In genomic region chr9:111037744-111038335, GRCh38 we compare ENCODE assay signal across 9 cellular contexts. TPM values are rescaled to one million over a fixed set of nuclear protein-coding genes. Genes with fewer than 3 reads are reported as not detected.
DNase-seq lines count a peak whose midpoint lies in the region; ATAC-seq and TF ChIP-seq lines count a peak whose summit lies in the region.
"Had no signal": no experiment of that assay in that cellular context is flagged by ENCODE, and none has a peak within 500 bp of the region (broad histone marks: within the 10 kb centered on the region; RNA-seq: fewer than 3 reads in every experiment).

No MANE protein-coding gene starts in this region.

- H3K4me3 ChIP-seq in GM12875 (ENCODE audit: low read depth, low read length), result peak overlapping the region; percentile 85
- H3K4me3 ChIP-seq in WI38 (ENCODE audit: low read depth, low read length), result peak overlapping the region; percentile 95
- H3K4me3 ChIP-seq in right cardiac atrium (ENCODE audit: low read length), result peak overlapping the region; percentile 68
- H3K4me3 ChIP-seq in retinal pigment epithelial cell (ENCODE audit: low read length), result peak overlapping the region; percentile 59

- TF ChIP-seq CTCF in GM12875 (IDR thresholded peaks at IDR 0.05; ENCODE audit: borderline replicate concordance, insufficient read depth, low read depth, low read length), result peak; percentile 64
- TF ChIP-seq CTCF in WI38 (IDR thresholded peaks at IDR 0.05; ENCODE audit: low read depth, low read length), result no peak
- no peak for TF ChIP-seq CTCF in retinal pigment epithelial cell (conservative IDR thresholded peaks at IDR 0.05; ENCODE audit: low read depth, low read length)

- no peaks in the 10 kb centered on the region for H3K9me3 ChIP-seq in right cardiac atrium (ENCODE audit: control insufficient read depth, low read length)

- peak overlapping the region; percentile 68 for H3K27ac ChIP-seq in right cardiac atrium (ENCODE audit: low read length)

- H3K4me1 ChIP-seq in right cardiac atrium (ENCODE audit: control insufficient read depth, insufficient read depth, low read length), result no peaks in the 10 kb centered on the region

- no peaks in the 10 kb centered on the region for H3K27me3 ChIP-seq in right cardiac atrium (ENCODE audit: control insufficient read depth, insufficient read depth)

- under 1% methylated on average over 82 of the region's 82 CpGs for WGBS in right cardiac atrium

- intact Hi-C loops in right cardiac atrium (cut with DNase I), result no loop called here

- peak; percentile 30 to 71 (median 69) for DNase-seq in right cardiac atrium
- no peak for DNase-seq in retinal pigment epithelial cell (ENCODE audit: low read depth)
- no peak for DNase-seq in activated CD4-positive, alpha-beta T cell treated with anti-CD3 and anti-CD28 coated beads, Interleukin-2, amount 50 U/mL, for 48 hours
- no peak for DNase-seq in HT-29 (ENCODE audit: low spot score)

- ATAC-seq in HG03135 (IDR thresholded peaks at IDR 0.05; ENCODE audit: unreplicated experiment) (peak; percentile 56), right cardiac atrium (peak; percentile 22), HG03571 (IDR thresholded peaks at IDR 0.05; ENCODE audit: unreplicated experiment) (no peak)

RNA-seq across cellular contexts. Expression of gene LPAR1, which starts 0.4 kb away (rescaled TPM):
- 10 to 100 TPM; 19.5 to 42.8 (median 35.0) TPM for total RNA-seq in right cardiac atrium
- 14.2 TPM for polyA plus RNA-seq in right cardiac atrium
- not detected in 2 replicates for total RNA-seq in HT-29 (2014; rRNA removed; shearing (Covaris generic))
- total RNA-seq: T-helper 2 cell treated with Interferon-gamma antibody and Interleukin-4, amounts not matched to agents 100 ng/mL and 5 ng/mL, for 36 hours had no signal

Comparison
In these comparisons a context has a peak if more than half of its experiments do, and no peak if none do; other contexts are left out.
1. DNase-seq: peak in right cardiac atrium (3 of 3); none in retinal pigment epithelial cell (single experiment), activated CD4-positive, alpha-beta T cell treated with anti-CD3 and anti-CD28 coated beads, Interleukin-2, amount 50 U/mL, for 48 hours (0 of 2) and HT-29 (single experiment).
2. RNA of gene LPAR1, which starts 0.4 kb away (total RNA-seq): 19.5 to 42.8 TPM in right cardiac atrium; not detected in HT-29; every median in the first group is over 10 times any median in the second.
3. Peak in every context shown above with its lines, with median percentiles within 50 percentile points of each other: H3K4me3 ChIP-seq.